ENCODE assay signal across 1 cellular context in genomic region chr1:157442065-157442464, GRCh38.
A peak's percentile ranks its signal among the peaks of the same experiment; 100 is the strongest.
TF ChIP-seq lines count a peak whose summit lies in the region.

No MANE protein-coding gene starts in this region.

TF ChIP-seq in HepG2, 621 proteins besides CTCF, POLR2A, EP300 and RAD21 (continues in another document):
- TF ChIP-seq, protein P1, sequence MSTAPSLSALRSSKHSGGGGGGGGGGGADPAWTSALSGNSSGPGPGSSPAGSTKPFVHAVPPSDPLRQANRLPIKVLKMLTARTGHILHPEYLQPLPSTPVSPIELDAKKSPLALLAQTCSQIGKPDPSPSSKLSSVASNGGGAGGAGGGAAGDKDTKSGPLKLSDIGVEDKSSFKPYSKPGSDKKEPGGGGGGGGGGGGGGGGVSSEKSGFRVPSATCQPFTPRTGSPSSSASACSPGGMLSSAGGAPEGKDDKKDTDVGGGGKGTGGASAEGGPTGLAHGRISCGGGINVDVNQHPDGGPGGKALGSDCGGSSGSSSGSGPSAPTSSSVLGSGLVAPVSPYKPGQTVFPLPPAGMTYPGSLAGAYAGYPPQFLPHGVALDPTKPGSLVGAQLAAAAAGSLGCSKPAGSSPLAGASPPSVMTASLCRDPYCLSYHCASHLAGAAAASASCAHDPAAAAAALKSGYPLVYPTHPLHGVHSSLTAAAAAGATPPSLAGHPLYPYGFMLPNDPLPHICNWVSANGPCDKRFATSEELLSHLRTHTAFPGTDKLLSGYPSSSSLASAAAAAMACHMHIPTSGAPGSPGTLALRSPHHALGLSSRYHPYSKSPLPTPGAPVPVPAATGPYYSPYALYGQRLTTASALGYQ (CRISPR knock-in tag; IDR thresholded peaks at IDR 0.05), result no peak
- TF ChIP-seq, protein P2, sequence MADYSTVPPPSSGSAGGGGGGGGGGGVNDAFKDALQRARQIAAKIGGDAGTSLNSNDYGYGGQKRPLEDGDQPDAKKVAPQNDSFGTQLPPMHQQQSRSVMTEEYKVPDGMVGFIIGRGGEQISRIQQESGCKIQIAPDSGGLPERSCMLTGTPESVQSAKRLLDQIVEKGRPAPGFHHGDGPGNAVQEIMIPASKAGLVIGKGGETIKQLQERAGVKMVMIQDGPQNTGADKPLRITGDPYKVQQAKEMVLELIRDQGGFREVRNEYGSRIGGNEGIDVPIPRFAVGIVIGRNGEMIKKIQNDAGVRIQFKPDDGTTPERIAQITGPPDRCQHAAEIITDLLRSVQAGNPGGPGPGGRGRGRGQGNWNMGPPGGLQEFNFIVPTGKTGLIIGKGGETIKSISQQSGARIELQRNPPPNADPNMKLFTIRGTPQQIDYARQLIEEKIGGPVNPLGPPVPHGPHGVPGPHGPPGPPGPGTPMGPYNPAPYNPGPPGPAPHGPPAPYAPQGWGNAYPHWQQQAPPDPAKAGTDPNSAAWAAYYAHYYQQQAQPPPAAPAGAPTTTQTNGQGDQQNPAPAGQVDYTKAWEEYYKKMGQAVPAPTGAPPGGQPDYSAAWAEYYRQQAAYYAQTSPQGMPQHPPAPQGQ (CRISPR knock-in tag; IDR thresholded peaks at IDR 0.05; ENCODE audit: borderline replicate concordance), result no peak
- TF ChIP-seq HOXA3 (CRISPR knock-in tag; IDR thresholded peaks at IDR 0.05), result no peak
- no peak for TF ChIP-seq THAP7 (CRISPR knock-in tag; IDR thresholded peaks at IDR 0.05)
- no peak for TF ChIP-seq ZNF747 (CRISPR knock-in tag; IDR thresholded peaks at IDR 0.05; ENCODE audit: borderline replicate concordance)
- TF ChIP-seq MEIS2 (CRISPR knock-in tag; IDR thresholded peaks at IDR 0.05), result no peak
- no peak for TF ChIP-seq NCOA5 (CRISPR knock-in tag; IDR thresholded peaks at IDR 0.05)
- TF ChIP-seq KLF9 (CRISPR knock-in tag; IDR thresholded peaks at IDR 0.05; ENCODE audit: low read depth), result no peak
- 0 out of 2 replicates have a peak, but pooled peaks have one; percentile 23 for TF ChIP-seq PPARG (CRISPR knock-in tag; conservative IDR thresholded peaks at IDR 0.05)
- TF ChIP-seq TBL1XR1 (IDR thresholded peaks at IDR 0.05; ENCODE audit: borderline replicate concordance, low read length, partially characterized antibody), result no peak
- TF ChIP-seq, protein P3, sequence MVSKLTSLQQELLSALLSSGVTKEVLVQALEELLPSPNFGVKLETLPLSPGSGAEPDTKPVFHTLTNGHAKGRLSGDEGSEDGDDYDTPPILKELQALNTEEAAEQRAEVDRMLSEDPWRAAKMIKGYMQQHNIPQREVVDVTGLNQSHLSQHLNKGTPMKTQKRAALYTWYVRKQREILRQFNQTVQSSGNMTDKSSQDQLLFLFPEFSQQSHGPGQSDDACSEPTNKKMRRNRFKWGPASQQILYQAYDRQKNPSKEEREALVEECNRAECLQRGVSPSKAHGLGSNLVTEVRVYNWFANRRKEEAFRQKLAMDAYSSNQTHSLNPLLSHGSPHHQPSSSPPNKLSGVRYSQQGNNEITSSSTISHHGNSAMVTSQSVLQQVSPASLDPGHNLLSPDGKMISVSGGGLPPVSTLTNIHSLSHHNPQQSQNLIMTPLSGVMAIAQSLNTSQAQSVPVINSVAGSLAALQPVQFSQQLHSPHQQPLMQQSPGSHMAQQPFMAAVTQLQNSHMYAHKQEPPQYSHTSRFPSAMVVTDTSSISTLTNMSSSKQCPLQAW (CRISPR knock-in tag; IDR thresholded peaks at IDR 0.05), result peak; percentile 78
- no peak for TF ChIP-seq MXD4 (CRISPR knock-in tag; IDR thresholded peaks at IDR 0.05)
- TF ChIP-seq SSRP1 (CRISPR knock-in tag; IDR thresholded peaks at IDR 0.05), result no peak
- no peak for TF ChIP-seq KDM2A (CRISPR knock-in tag; IDR thresholded peaks at IDR 0.05; ENCODE audit: borderline replicate concordance, low read depth)
- TF ChIP-seq ZBTB26 (CRISPR knock-in tag; IDR thresholded peaks at IDR 0.05; ENCODE audit: borderline replicate concordance), result no peak
- no peak for TF ChIP-seq NFE2 (CRISPR knock-in tag; IDR thresholded peaks at IDR 0.05)
- TF ChIP-seq NR2F1 (CRISPR knock-in tag; IDR thresholded peaks at IDR 0.05), result 0 out of 4 replicates have a peak, but pooled peaks of 1 of the 2 experiments have one; percentile 21
- TF ChIP-seq HDAC2 (CRISPR knock-in tag; IDR thresholded peaks at IDR 0.05), result no peak
- TF ChIP-seq ZNF883 (CRISPR knock-in tag; IDR thresholded peaks at IDR 0.05; ENCODE audit: not compliant biosample characterization), result no peak
- TF ChIP-seq ZNF468 (CRISPR knock-in tag; IDR thresholded peaks at IDR 0.05), result no peak
- TF ChIP-seq ZNF75D (CRISPR knock-in tag; IDR thresholded peaks at IDR 0.05; ENCODE audit: borderline replicate concordance), result no peak
- no peak for TF ChIP-seq HNRNPUL1 (IDR thresholded peaks at IDR 0.05; ENCODE audit: low read depth, low read length)
- no peak for TF ChIP-seq REST (IDR thresholded peaks at IDR 0.05; ENCODE audit: borderline replicate concordance in 1 of 2, low read depth in 1 of 2, low read length in 2 of 2)
- TF ChIP-seq CREM (IDR thresholded peaks at IDR 0.05), result no peak
- no peak for TF ChIP-seq CREM (CRISPR knock-in tag; IDR thresholded peaks at IDR 0.05)
- no peak for TF ChIP-seq PHF20 (CRISPR knock-in tag; IDR thresholded peaks at IDR 0.05)
- TF ChIP-seq RNF2 (conservative IDR thresholded peaks at IDR 0.05; ENCODE audit: low read depth), result no peak
- TF ChIP-seq FOXA3 (CRISPR knock-in tag; IDR thresholded peaks at IDR 0.05), result 0 out of 2 replicates have a peak, but pooled peaks have one; percentile 10
- no peak for TF ChIP-seq TEAD3 (CRISPR knock-in tag; optimal IDR thresholded peaks at IDR 0.05; ENCODE audit: borderline replicate concordance)
- TF ChIP-seq, protein P4, sequence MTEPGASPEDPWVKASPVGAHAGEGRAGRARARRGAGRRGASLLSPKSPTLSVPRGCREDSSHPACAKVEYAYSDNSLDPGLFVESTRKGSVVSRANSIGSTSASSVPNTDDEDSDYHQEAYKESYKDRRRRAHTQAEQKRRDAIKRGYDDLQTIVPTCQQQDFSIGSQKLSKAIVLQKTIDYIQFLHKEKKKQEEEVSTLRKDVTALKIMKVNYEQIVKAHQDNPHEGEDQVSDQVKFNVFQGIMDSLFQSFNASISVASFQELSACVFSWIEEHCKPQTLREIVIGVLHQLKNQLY (CRISPR knock-in tag; IDR thresholded peaks at IDR 0.05), result no peak
- TF ChIP-seq ZFP37 (CRISPR knock-in tag; IDR thresholded peaks at IDR 0.05; ENCODE audit: borderline replicate concordance), result no peak
- TF ChIP-seq ZNF451 (CRISPR knock-in tag; IDR thresholded peaks at IDR 0.05), result no peak
- no peak for TF ChIP-seq ELF1 (CRISPR knock-in tag; IDR thresholded peaks at IDR 0.05)
- TF ChIP-seq NBN (conservative IDR thresholded peaks at IDR 0.05), result no peak
- TF ChIP-seq NR2F6 (IDR thresholded peaks at IDR 0.05), result peak; percentile 65
- TF ChIP-seq NR2F6 (CRISPR knock-in tag; IDR thresholded peaks at IDR 0.05), result 0 out of 2 replicates have a peak, but pooled peaks have one; percentile 32
- TF ChIP-seq ZNF326 (CRISPR knock-in tag; IDR thresholded peaks at IDR 0.05; ENCODE audit: borderline replicate concordance), result no peak
- no peak for TF ChIP-seq SOX13 (IDR thresholded peaks at IDR 0.05)
- TF ChIP-seq SOX13 (CRISPR knock-in tag; conservative IDR thresholded peaks at IDR 0.05 in 1 of 2, IDR thresholded peaks at IDR 0.05 in 1 of 2), result peak in 1 of 2 experiments; percentile 46; a peak in 2 of 4 replicates
- TF ChIP-seq NFYB (CRISPR knock-in tag; IDR thresholded peaks at IDR 0.05), result no peak
- TF ChIP-seq ZNF180 (CRISPR knock-in tag; IDR thresholded peaks at IDR 0.05; ENCODE audit: borderline replicate concordance, low read depth), result no peak
- no peak for TF ChIP-seq PLSCR1 (CRISPR knock-in tag; IDR thresholded peaks at IDR 0.05; ENCODE audit: borderline replicate concordance)
- TF ChIP-seq, protein P5, sequence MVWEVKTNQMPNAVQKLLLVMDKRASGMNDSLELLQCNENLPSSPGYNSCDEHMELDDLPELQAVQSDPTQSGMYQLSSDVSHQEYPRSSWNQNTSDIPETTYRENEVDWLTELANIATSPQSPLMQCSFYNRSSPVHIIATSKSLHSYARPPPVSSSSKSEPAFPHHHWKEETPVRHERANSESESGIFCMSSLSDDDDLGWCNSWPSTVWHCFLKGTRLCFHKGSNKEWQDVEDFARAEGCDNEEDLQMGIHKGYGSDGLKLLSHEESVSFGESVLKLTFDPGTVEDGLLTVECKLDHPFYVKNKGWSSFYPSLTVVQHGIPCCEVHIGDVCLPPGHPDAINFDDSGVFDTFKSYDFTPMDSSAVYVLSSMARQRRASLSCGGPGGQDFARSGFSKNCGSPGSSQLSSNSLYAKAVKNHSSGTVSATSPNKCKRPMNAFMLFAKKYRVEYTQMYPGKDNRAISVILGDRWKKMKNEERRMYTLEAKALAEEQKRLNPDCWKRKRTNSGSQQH (CRISPR knock-in tag; IDR thresholded peaks at IDR 0.05; ENCODE audit: low read depth), result no peak
- no peak for TF ChIP-seq ZFP36L2 (CRISPR knock-in tag; IDR thresholded peaks at IDR 0.05)
- TF ChIP-seq, protein P6, sequence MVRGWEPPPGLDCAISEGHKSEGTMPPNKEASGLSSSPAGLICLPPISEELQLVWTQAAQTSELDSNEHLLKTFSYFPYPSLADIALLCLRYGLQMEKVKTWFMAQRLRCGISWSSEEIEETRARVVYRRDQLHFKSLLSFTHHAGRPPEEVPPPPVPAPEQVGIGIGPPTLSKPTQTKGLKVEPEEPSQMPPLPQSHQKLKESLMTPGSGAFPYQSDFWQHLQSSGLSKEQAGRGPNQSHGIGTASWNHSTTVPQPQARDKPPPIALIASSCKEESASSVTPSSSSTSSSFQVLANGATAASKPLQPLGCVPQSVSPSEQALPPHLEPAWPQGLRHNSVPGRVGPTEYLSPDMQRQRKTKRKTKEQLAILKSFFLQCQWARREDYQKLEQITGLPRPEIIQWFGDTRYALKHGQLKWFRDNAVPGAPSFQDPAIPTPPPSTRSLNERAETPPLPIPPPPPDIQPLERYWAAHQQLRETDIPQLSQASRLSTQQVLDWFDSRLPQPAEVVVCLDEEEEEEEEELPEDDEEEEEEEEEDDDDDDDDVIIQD (CRISPR knock-in tag; IDR thresholded peaks at IDR 0.05; ENCODE audit: low read depth), result no peak
- 0 out of 2 replicates have a peak, but pooled peaks have one; percentile 34 for TF ChIP-seq ZNF12 (CRISPR knock-in tag; IDR thresholded peaks at IDR 0.05)
- TF ChIP-seq, protein P7, sequence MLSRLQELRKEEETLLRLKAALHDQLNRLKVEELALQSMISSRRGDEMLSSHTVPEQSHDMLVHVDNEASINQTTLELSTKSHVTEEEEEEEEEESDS (CRISPR knock-in tag; IDR thresholded peaks at IDR 0.05; ENCODE audit: borderline replicate concordance), result no peak
- TF ChIP-seq SP2 (CRISPR knock-in tag; IDR thresholded peaks at IDR 0.05), result no peak
- no peak for TF ChIP-seq ZBTB46 (CRISPR knock-in tag; IDR thresholded peaks at IDR 0.05; ENCODE audit: borderline replicate concordance)
